Comparison of ENCODE assay signal across 1 cellular context in genomic region chr3:52288674-52289073, GRCh38.
TF ChIP-seq lines count a peak whose summit lies in the region.

No MANE protein-coding gene starts in this region.

TF ChIP-seq in HCT116, 20 proteins besides CTCF, POLR2A, EP300 and RAD21 (continued from another document):
- no peak for TF ChIP-seq ATF3 (IDR thresholded peaks at IDR 0.05)
- no peak for TF ChIP-seq ELF1 (IDR thresholded peaks at IDR 0.05; ENCODE audit: borderline replicate concordance, low read depth)
- TF ChIP-seq ZBTB33 (IDR thresholded peaks at IDR 0.05; ENCODE audit: extremely low read depth, insufficient replicate concordance, low read length) = no peak
- TF ChIP-seq EZH2phosphoT487 (IDR thresholded peaks at IDR 0.05; ENCODE audit: borderline replicate concordance) = no peak
- TF ChIP-seq REST (IDR thresholded peaks at IDR 0.05; ENCODE audit: low read depth) = no peak
